In the genomic region with DNA sequence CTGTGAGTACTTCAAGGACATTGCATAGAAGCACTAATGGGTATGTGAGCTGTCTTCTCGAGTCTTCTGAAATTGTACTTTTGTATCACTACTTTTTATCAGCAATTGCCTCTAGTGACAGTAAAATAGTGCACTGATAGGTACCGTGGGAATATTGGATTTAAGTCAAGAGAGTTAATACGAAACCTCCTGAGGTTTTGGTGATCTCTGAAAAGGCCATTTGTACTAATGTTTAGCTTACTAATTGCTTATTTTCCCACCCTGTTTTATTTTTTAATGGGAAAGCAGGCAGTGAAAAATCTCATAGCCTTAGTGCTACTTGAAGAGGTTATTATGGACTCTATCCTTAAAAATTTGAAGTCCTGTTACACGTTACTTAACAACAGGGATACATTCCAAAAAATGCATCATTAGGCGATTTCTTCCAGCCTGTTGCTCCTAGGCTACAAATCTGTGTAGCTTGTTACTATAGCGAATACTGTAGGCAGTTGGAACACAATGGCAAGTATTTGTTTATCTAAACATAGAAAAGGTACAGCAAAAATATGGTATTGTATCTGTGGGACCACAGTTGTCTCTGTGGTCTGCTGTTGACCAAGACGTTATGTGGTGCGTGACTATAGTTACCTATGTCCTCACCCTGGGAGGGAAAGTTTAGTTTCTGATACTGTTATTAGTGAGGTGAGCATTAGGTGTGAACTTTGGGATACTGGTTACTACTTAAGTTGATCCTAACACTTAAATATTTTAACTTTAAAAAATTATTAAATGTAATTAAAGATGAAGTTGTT, we compare ENCODE assay signal across 10 cellular contexts.
DNase-seq lines count a peak whose midpoint lies in the region; ATAC-seq and TF ChIP-seq lines count a peak whose summit lies in the region.
"Had no signal": no experiment of that assay in that cellular context is flagged by ENCODE, and none has a peak within 500 bp of the region (broad histone marks: within the 10 kb centered on the region; RNA-seq: fewer than 3 reads in every experiment).

No MANE protein-coding gene starts in this region.

- H3K4me2 ChIP-seq in GM23248 (ENCODE audit: unreplicated experiment) = peak overlapping the region; percentile 51
- H3K4me2 ChIP-seq in hepatocyte = no peak overlapping the region

- H3K27ac Mint-ChIP-seq in CD8-positive, alpha-beta memory T cell = peak overlapping the region in 7 of 8 donors; percentile 14 to 86 (median 69)
- H3K27ac Mint-ChIP-seq in activated CD4-positive, alpha-beta memory T cell treated with anti-CD3 and anti-CD28 coated beads, Interleukin-2, amount 10 ng/mL, durations not matched to agents 7 days and 5 days = peak overlapping the region; percentile 61

- H3K4me3 Mint-ChIP-seq in CD8-positive, alpha-beta memory T cell = no peak overlapping the region
- no peak overlapping the region for H3K4me3 Mint-ChIP-seq in activated CD4-positive, alpha-beta memory T cell treated with anti-CD3 and anti-CD28 coated beads, Interleukin-2, amount 10 ng/mL, durations not matched to agents 7 days and 5 days

- peaks cover 0 to 31% (median 4%) of the 10 kb centered on the region in 3 donors for H3K36me3 Mint-ChIP-seq in CD8-positive, alpha-beta memory T cell
- peaks cover 89% of the 10 kb centered on the region for H3K36me3 Mint-ChIP-seq in activated CD4-positive, alpha-beta memory T cell treated with anti-CD3 and anti-CD28 coated beads, Interleukin-2, amount 10 ng/mL, durations not matched to agents 7 days and 5 days (ENCODE audit: low read depth)

- H3K9ac ChIP-seq in GM23248 = peak overlapping the region; percentile 29; the same call in 1 of the 2 replicates
- H3K9ac ChIP-seq: parathyroid adenoma had no signal

- H3K4me3 ChIP-seq in CD8-positive, alpha-beta memory T cell (ENCODE audit: low read length) = no peak overlapping the region
- no peak overlapping the region for H3K4me3 ChIP-seq in GM23248
- no peak overlapping the region for H3K4me3 ChIP-seq in hepatocyte

- DNase-seq in CD8-positive, alpha-beta memory T cell = no peak
- DNase-seq in GM23248 (peak; percentile 45), hepatocyte (ENCODE audit: low spot score) (no peak), RKO (ENCODE audit: low spot score) (no peak), occipital lobe (lab: John Stamatoyannopoulos, UW) (no peak), NCI-H748 treated with DMSO at 0.1 percent for 48 hours (lab: John Stamatoyannopoulos, UW) (no peak)
- DNase-seq in activated CD4-positive, alpha-beta memory T cell treated with anti-CD3 and anti-CD28 coated beads, Interleukin-2, amount 10 ng/mL, durations not matched to agents 7 days and 5 days = no peak
- DNase-seq: NCI-H2171 treated with DMSO at 0.1 percent for 48 hours had no signal

- WGBS in GM23248 (ENCODE audit: low coverage in 1 of 2, low lambda C conversion rate in 2 of 2, missing lambda C conversion rate in 2 of 2), 2 experiments = 72 to 85% methylated on average over 8 of the region's 8 CpGs
- WGBS in hepatocyte (ENCODE audit: low lambda C conversion rate, missing lambda C conversion rate) = 91% methylated on average over 8 of the region's 8 CpGs

- peaks cover 25% of the 10 kb centered on the region for H3F3A ChIP-seq in GM23248 (ENCODE audit: insufficient read depth)

- peaks cover 72% of the 10 kb centered on the region for H3K4me1 ChIP-seq in CD8-positive, alpha-beta memory T cell (ENCODE audit: insufficient read depth, low read length)
- H3K4me1 ChIP-seq in GM23248 (ENCODE audit: insufficient read depth) (peaks cover 67% of the 10 kb centered on the region), hepatocyte (ENCODE audit: insufficient read depth) (peaks cover 3% of the 10 kb centered on the region)

- ATAC-seq in HG02642 (IDR thresholded peaks at IDR 0.05; ENCODE audit: poor library complexity, unreplicated experiment) = no peak

- H3K9me3 ChIP-seq in CD8-positive, alpha-beta memory T cell (ENCODE audit: low read length) = no peaks in the 10 kb centered on the region
- H3K9me3 ChIP-seq in GM23248 (ENCODE audit: low read depth) (no peaks in the 10 kb centered on the region), hepatocyte (ENCODE audit: low read depth) (no peaks in the 10 kb centered on the region)

- H3K9me2 ChIP-seq in GM23248 (ENCODE audit: insufficient read depth) (no peaks in the 10 kb centered on the region), hepatocyte (replicated peaks; ENCODE audit: insufficient read depth) (no peaks in the 10 kb centered on the region)

- POLR2A ChIA-PET in CD8-positive, alpha-beta memory T cell (lab: Charles Lee) = no interaction called here
- POLR2A ChIA-PET in activated CD4-positive, alpha-beta memory T cell treated with anti-CD3 and anti-CD28 coated beads, Interleukin-2, amount 10 ng/mL, durations not matched to agents 7 days and 5 days (lab: Charles Lee) = interaction anchor here (1.0 to 8.0 kb wide), 4 partner anchors 12 to 553 kb away, joined by 3 to 155 read pairs (median 5); partner anchors contain the start of gene SP140

- H3K27ac ChIP-seq in CD8-positive, alpha-beta memory T cell (ENCODE audit: low read depth, low read length) = no peak overlapping the region
- peak overlapping the region; percentile 63 for H3K27ac ChIP-seq in GM23248
- H3K27ac ChIP-seq in hepatocyte = peak overlapping the region; percentile 36
- H3K27ac ChIP-seq: parathyroid adenoma had no signal

- peaks cover 9% of the 10 kb centered on the region for H3K36me3 ChIP-seq in CD8-positive, alpha-beta memory T cell (ENCODE audit: insufficient read depth, low read length)
- H3K36me3 ChIP-seq in GM23248 (ENCODE audit: low read depth) (no peaks in the 10 kb centered on the region; the same call in 1 of the 2 replicates), hepatocyte (replicated peaks; ENCODE audit: insufficient read depth, low read depth) (no peaks in the 10 kb centered on the region)

- CTCF ChIA-PET in CD8-positive, alpha-beta memory T cell (lab: Charles Lee) = interaction anchor here (1.2 to 1.5 kb wide), 2 partner anchors 8 to 17 kb away, joined by 4 to 5 read pairs; no protein-coding TSS in a partner anchor
- CTCF ChIA-PET in activated CD4-positive, alpha-beta memory T cell treated with anti-CD3 and anti-CD28 coated beads, Interleukin-2, amount 10 ng/mL, durations not matched to agents 7 days and 5 days (lab: Charles Lee) = interaction anchor here (0.6 to 4.5 kb wide), 6 partner anchors 10 to 47 kb away, joined by 3 to 29 read pairs (median 4); no protein-coding TSS in a partner anchor

- no peaks in the 10 kb centered on the region for H3K27me3 ChIP-seq in CD8-positive, alpha-beta memory T cell (ENCODE audit: insufficient read depth, low read length, poor library complexity, severe bottlenecking)
- H3K27me3 ChIP-seq in GM23248 (replicated peaks; ENCODE audit: insufficient read depth) = no peaks in the 10 kb centered on the region
- no peaks in the 10 kb centered on the region for H3K27me3 ChIP-seq in hepatocyte

- H4K20me1 ChIP-seq in GM23248 (ENCODE audit: insufficient read depth) = no peaks in the 10 kb centered on the region
- H4K20me1 ChIP-seq in hepatocyte (ENCODE audit: insufficient read depth, poor library complexity, severe bottlenecking) = peaks cover 10% of the 10 kb centered on the region

- no peak for TF ChIP-seq CTCF in hepatocyte (IDR thresholded peaks at IDR 0.05; ENCODE audit: poor library complexity)

- H2AFZ ChIP-seq in GM23248 = no peak overlapping the region
- no peak overlapping the region for H2AFZ ChIP-seq in hepatocyte
- H2AFZ ChIP-seq: parathyroid adenoma had no signal

- no peaks in the 10 kb centered on the region for H3K27me3 Mint-ChIP-seq in CD8-positive, alpha-beta memory T cell
- no peaks in the 10 kb centered on the region for H3K27me3 Mint-ChIP-seq in activated CD4-positive, alpha-beta memory T cell treated with anti-CD3 and anti-CD28 coated beads, Interleukin-2, amount 10 ng/mL, durations not matched to agents 7 days and 5 days

- peaks cover 94% of the 10 kb centered on the region for H3K79me2 ChIP-seq in GM23248 (ENCODE audit: insufficient read depth)
- H3K79me2 ChIP-seq in hepatocyte = peaks cover 91% of the 10 kb centered on the region

- H3K4me1 Mint-ChIP-seq in CD8-positive, alpha-beta memory T cell = peaks cover 68 to 90% (median 84%) of the 10 kb centered on the region in 3 donors
- H3K4me1 Mint-ChIP-seq in activated CD4-positive, alpha-beta memory T cell treated with anti-CD3 and anti-CD28 coated beads, Interleukin-2, amount 10 ng/mL, durations not matched to agents 7 days and 5 days = peaks cover 87% of the 10 kb centered on the region

- no peaks in the 10 kb centered on the region for H3K9me3 Mint-ChIP-seq in CD8-positive, alpha-beta memory T cell
- peaks cover 15% of the 10 kb centered on the region for H3K9me3 Mint-ChIP-seq in activated CD4-positive, alpha-beta memory T cell treated with anti-CD3 and anti-CD28 coated beads, Interleukin-2, amount 10 ng/mL, durations not matched to agents 7 days and 5 days

- in situ Hi-C loops in GM23248 (cut with MboI) = no loop called here
